ENCODE assay signal across 1 cellular context in genomic region chr12:6821271-6821673, GRCh38.
TF ChIP-seq lines count a peak whose summit lies in the region.

No MANE protein-coding gene starts in this region.

TF ChIP-seq in A549, 52 proteins besides CTCF, POLR2A, EP300 and RAD21 (continued from another document):
- TF ChIP-seq SMC3 (IDR thresholded peaks at IDR 0.05) (no peak), EHF (CRISPR knock-in tag; IDR thresholded peaks at IDR 0.05) (no peak)
